Comparison of ENCODE assay signal across 8 cellular contexts in genomic region chr17:40176409-40177110, GRCh38. TPM values are rescaled to one million over a fixed set of nuclear protein-coding genes. Genes with fewer than 3 reads are reported as not detected.
DNase-seq lines count a peak whose midpoint lies in the region; ATAC-seq, FAIRE-seq and TF ChIP-seq lines count a peak whose summit lies in the region.

No MANE protein-coding gene starts in this region.

- BruUV-seq in K562 (replicated peaks; lab: Mats Ljungman, UMichigan) = no TSS peak

- TF ChIP-seq CTCF in LNCaP clone FGC (IDR thresholded peaks at IDR 0.05; ENCODE audit: control insufficient read depth, extremely low read depth, insufficient read depth) = no peak
- TF ChIP-seq CTCF in K562 (IDR thresholded peaks at IDR 0.05 in 2 of 3, conservative IDR thresholded peaks at IDR 0.05 in 1 of 3; ENCODE audit: insufficient read depth in 2 of 3, low read depth in 1 of 3, low read length in 3 of 3) = no peak

- no peaks in the 10 kb centered on the region for H3K79me2 ChIP-seq in K562 (ENCODE audit: control insufficient read depth, insufficient read depth, low read length)

- TF ChIP-seq RAD21 in K562 (CRISPR knock-in tag; conservative IDR thresholded peaks at IDR 0.05 in 1 of 2, IDR thresholded peaks at IDR 0.05 in 1 of 2) = no peak

- peak overlapping the region; percentile 42 to 75; a peak in 3 of 4 replicates for H3K9ac ChIP-seq in K562 (ENCODE audit: insufficient read depth in 1 of 2, low read depth in 2 of 2, low read length in 2 of 2)

- peaks cover 9 to 16% (median 12%) of the 10 kb centered on the region in 4 donors for H3K4me1 Mint-ChIP-seq in naive thymus-derived CD8-positive, alpha-beta T cell

- TF ChIP-seq EP300 in K562 (IDR thresholded peaks at IDR 0.05; ENCODE audit: low read length) = no peak

- H4K20me1 ChIP-seq in K562 (replicated peaks; ENCODE audit: control insufficient read depth, insufficient read depth, low read length) = no peaks in the 10 kb centered on the region

- no peaks in the 10 kb centered on the region for H3K9me3 Mint-ChIP-seq in naive thymus-derived CD8-positive, alpha-beta T cell

- no peak for ATAC-seq in K562
- ATAC-seq in naive thymus-derived CD8-positive, alpha-beta T cell = no peak
- ATAC-seq in HG03097 (IDR thresholded peaks at IDR 0.05; ENCODE audit: low FRiP score, unreplicated experiment) = no peak

- no peaks in the 10 kb centered on the region for H3K27me3 ChIP-seq in K562 (ENCODE audit: control insufficient read depth in 2 of 2, insufficient read depth in 2 of 2, low read length in 2 of 2)

- peak overlapping the region; percentile 43 to 77 (median 65) for H3K4me3 Mint-ChIP-seq in naive thymus-derived CD8-positive, alpha-beta T cell

- peak overlapping the region; percentile 89 for H2AFZ ChIP-seq in K562 (ENCODE audit: low read depth, low read length)

- in situ Hi-C loops in K562 (cut with MboI) = no loop called here

- peak; percentile 37 for FAIRE-seq in K562 (lab: Jason Lieb, UNC)

- peak overlapping the region; percentile 43; the same call in 1 of the 3 replicates for H3K27ac ChIP-seq in K562 (ENCODE audit: extremely low read depth, low read depth, low read length)

- intact Hi-C loops in K562 (cut with micrococcal nuclease) = no loop called here

- H3K9me1 ChIP-seq in K562 (ENCODE audit: control insufficient read depth, insufficient read depth, low read length) = peaks cover 5% of the 10 kb centered on the region

- H3K9me3 ChIP-seq in K562 (replicated peaks; ENCODE audit: control insufficient read depth, insufficient read depth, low read depth, low read length) = no peaks in the 10 kb centered on the region

- peak overlapping the region; percentile 38 for H3K4me3 ChIP-seq in LNCaP clone FGC (ENCODE audit: low read depth, low read length)
- H3K4me3 ChIP-seq in K562 = no peak overlapping the region

- POLR2A ChIA-PET in K562 (lab: Yijun Ruan, JAX) = interaction anchor here (0.6 to 1.3 kb wide), 2 partner anchors 13 to 17 kb away, joined by 3 to 4 read pairs; no protein-coding TSS in a partner anchor
- POLR2A ChIA-PET in naive thymus-derived CD8-positive, alpha-beta T cell (lab: Charles Lee) = interaction anchor here (0.8 to 1.7 kb wide), 4 partner anchors 15 to 161 kb away, joined by 3 to 4 read pairs (median 4); partner anchors contain the start of genes CASC3 and CSF3

- peaks cover 0 to 33% (median under 1%) of the 10 kb centered on the region in 3 donors for H3K36me3 Mint-ChIP-seq in naive thymus-derived CD8-positive, alpha-beta T cell

- H3K4me2 ChIP-seq in K562 (ENCODE audit: insufficient read depth, low read length) = peak overlapping the region; percentile 49

- peak overlapping the region in 7 of 10 donors; percentile 20 to 83 (median 65) for H3K27ac Mint-ChIP-seq in naive thymus-derived CD8-positive, alpha-beta T cell

- DNase-seq in COLO668 (lab: John Stamatoyannopoulos, UW; ENCODE audit: unreplicated experiment) (peak; percentile 24), LNCaP clone FGC (ENCODE audit: low read depth) (peak; percentile 41), K562 (ENCODE audit: extremely low read depth in 1 of 4, low spot score in 3 of 4) (peak in 2 of 4 experiments; percentile 33 to 38), UCSD-AML1 (lab: John Stamatoyannopoulos, UW; ENCODE audit: unreplicated experiment) (no peak), NCI-H1048 (lab: John Stamatoyannopoulos, UW) (no peak)
- DNase-seq in naive thymus-derived CD8-positive, alpha-beta T cell = no peak
- no peak for DNase-seq in activated effector memory CD4-positive, alpha-beta T cell treated with Interleukin-2 at 50 U/mL for 16 hours

- WGBS in K562 (ENCODE audit: insufficient coverage, low coverage, missing lambda C conversion rate) = 58% methylated on average over 6 of the region's 6 CpGs

- TF ChIP-seq POLR2A in K562 (conservative IDR thresholded peaks at IDR 0.05) = no peak

- H3K36me3 ChIP-seq in K562 (ENCODE audit: control insufficient read depth, insufficient read depth, low read length) = peaks cover 28% of the 10 kb centered on the region; the same call in 2 of the 3 replicates

- CTCF ChIA-PET in K562 (lab: Yijun Ruan, JAX; ENCODE audit: low intra/inter-chr PET ratio) = no interaction called here

- peaks cover 10 to 28% of the 10 kb centered on the region in 2 experiments; a peak in 4 of 5 replicates for H3K4me1 ChIP-seq in K562 (replicated peaks in 1 of 2; ENCODE audit: control insufficient read depth in 2 of 2, insufficient read depth in 2 of 2, low read length in 2 of 2)

- no peaks in the 10 kb centered on the region for H3K27me3 Mint-ChIP-seq in naive thymus-derived CD8-positive, alpha-beta T cell

RNA-seq across cellular contexts. Expression of gene RAPGEFL1, which starts 0.7 kb away (rescaled TPM):
- total RNA-seq in K562 (2011; cell fraction: chromatin; rRNA removed; ENCODE audit: low replicate concordance) = 22.1 and 46.9 TPM in 2 replicates
- total RNA-seq in K562 (2011; cell fraction: nucleolus; rRNA removed) = 18.2 and 24.0 TPM in 2 replicates
- 17.4 and 20.8 TPM in 2 replicates for total RNA-seq in K562 (2011; cell fraction: nucleoplasm; rRNA removed)
- total RNA-seq in K562 (2014; rRNA removed) = 1.8 and 2.1 TPM in 2 replicates
- total RNA-seq in K562 (2014; rRNA removed; fragmentation: Illumina TruSeq; extraction: Trizol) = 1.5 and 1.6 TPM in 2 replicates
- 1.5 and 1.8 TPM in 2 replicates for total RNA-seq in K562 (2015; rRNA removed; fragmentation: Illumina TruSeq; extraction: Trizol)
- total RNA-seq in K562 (2021) = 3.6 and 4.1 TPM in 2 replicates
- 2.4 and 2.9 TPM in 2 replicates for polyA plus RNA-seq in K562 (2011; rRNA removed)
- 1.4 and 4.0 TPM in 2 replicates for polyA plus RNA-seq in K562 (2011; cell fraction: cytosol; rRNA removed)
- 9.7 and 22.8 TPM in 2 replicates for polyA plus RNA-seq in K562 (2011; cell fraction: nucleus; rRNA removed)
- 2.0 and 2.5 TPM in 2 replicates for polyA plus RNA-seq in K562 (2012)
- 1.9 and 2.8 TPM in 2 replicates for polyA plus RNA-seq in K562 (2014; fragmentation: Illumina TruSeq; extraction: Trizol)
- under 1 TPM; 0.18 to 0.50 TPM for polyA plus RNA-seq in K562 (2014; fragmentation: Nextera tagmentation; extraction: Ambion mirVana)
- polyA plus RNA-seq in K562 (2014; rRNA removed) = 2.2 and 2.6 TPM in 2 replicates
- 1.9 and 2.9 TPM in 2 replicates for polyA minus RNA-seq in K562 (2011; rRNA and poly(A)+ RNA removed)
- 2.1 and 4.2 TPM in 2 replicates for polyA minus RNA-seq in K562 (2011; cell fraction: cytosol; rRNA and poly(A)+ RNA removed)
- 4.2 and 7.1 TPM in 2 replicates for polyA minus RNA-seq in K562 (2011; cell fraction: nucleus; rRNA and poly(A)+ RNA removed)
- 1 to 10 TPM; 5.9 to 6.4 TPM for total RNA-seq in naive thymus-derived CD8-positive, alpha-beta T cell
- polyA plus RNA-seq in naive thymus-derived CD8-positive, alpha-beta T cell = under 1 TPM in 2 of 3 donors, not detected in 1; 0.12 to 0.65 TPM

RNA-seq across cellular contexts. Expression of gene CASC3, which starts 36.2 kb away (rescaled TPM):
- 240 and 242 TPM in 2 replicates for total RNA-seq in K562 (2011; cell fraction: chromatin; rRNA removed; ENCODE audit: low replicate concordance)
- total RNA-seq in K562 (2011; cell fraction: nucleolus; rRNA removed) = 98.2 and 103 TPM in 2 replicates
- total RNA-seq in K562 (2011; cell fraction: nucleoplasm; rRNA removed) = 184 and 228 TPM in 2 replicates
- total RNA-seq in K562 (2014; rRNA removed) (21.5 and 30.8 TPM in 2 replicates), K562 (2014; rRNA removed; fragmentation: Illumina TruSeq; extraction: Trizol) (38.2 and 38.7 TPM in 2 replicates), K562 (2015; rRNA removed; fragmentation: Illumina TruSeq; extraction: Trizol) (34.4 and 36.5 TPM in 2 replicates), K562 (2021) (57.5 and 61.1 TPM in 2 replicates)
- polyA plus RNA-seq in K562 (2011; rRNA removed) (43.3 and 51.8 TPM in 2 replicates), K562 (2014; fragmentation: Illumina TruSeq; extraction: Trizol) (56.5 and 65.1 TPM in 2 replicates), K562 (2014; fragmentation: Nextera tagmentation; extraction: Ambion mirVana) (10 to 100 TPM; 12.5 to 16.9 TPM), K562 (2014; rRNA removed) (35.2 and 38.9 TPM in 2 replicates)
- 29.1 and 32.3 TPM in 2 replicates for polyA plus RNA-seq in K562 (2011; cell fraction: cytosol; rRNA removed)
- 191 and 220 TPM in 2 replicates for polyA plus RNA-seq in K562 (2011; cell fraction: nucleus; rRNA removed)
- polyA plus RNA-seq in K562 (2012) = 48.8 and 57.5 TPM in 2 replicates
- polyA minus RNA-seq in K562 (2011; rRNA and poly(A)+ RNA removed) = 30.6 and 33.1 TPM in 2 replicates
- polyA minus RNA-seq in K562 (2011; cell fraction: cytosol; rRNA and poly(A)+ RNA removed) = 13.3 and 20.1 TPM in 2 replicates
- polyA minus RNA-seq in K562 (2011; cell fraction: nucleus; rRNA and poly(A)+ RNA removed) = 26.1 and 31.4 TPM in 2 replicates
- 100 to 1,000 TPM; 153 to 162 TPM for total RNA-seq in naive thymus-derived CD8-positive, alpha-beta T cell
- 10 to 100 TPM; 33.5 to 46.9 (median 40.6) TPM for polyA plus RNA-seq in naive thymus-derived CD8-positive, alpha-beta T cell

RNA-seq across cellular contexts. Expression of gene WIPF2, which starts 42.5 kb away (rescaled TPM):
- total RNA-seq in K562 (2011; cell fraction: chromatin; rRNA removed; ENCODE audit: low replicate concordance) = 16.7 and 19.5 TPM in 2 replicates
- 7.8 and 9.5 TPM in 2 replicates for total RNA-seq in K562 (2011; cell fraction: nucleolus; rRNA removed)
- total RNA-seq in K562 (2011; cell fraction: nucleoplasm; rRNA removed) = 11.8 and 19.5 TPM in 2 replicates
- total RNA-seq in K562 (2014; rRNA removed) (4.0 and 5.3 TPM in 2 replicates), K562 (2014; rRNA removed; fragmentation: Illumina TruSeq; extraction: Trizol) (4.5 and 5.1 TPM in 2 replicates), K562 (2015; rRNA removed; fragmentation: Illumina TruSeq; extraction: Trizol) (4.9 and 5.3 TPM in 2 replicates), K562 (2021) (13.9 and 15.0 TPM in 2 replicates)
- polyA plus RNA-seq in K562 (2011; rRNA removed) (3.6 and 5.3 TPM in 2 replicates), K562 (2014; fragmentation: Illumina TruSeq; extraction: Trizol) (10.7 and 11.0 TPM in 2 replicates), K562 (2014; fragmentation: Nextera tagmentation; extraction: Ambion mirVana) (1 to 10 TPM; 3.9 to 4.5 TPM), K562 (2014; rRNA removed) (6.5 and 7.9 TPM in 2 replicates)
- polyA plus RNA-seq in K562 (2011; cell fraction: cytosol; rRNA removed) = 2.3 and 4.4 TPM in 2 replicates
- 2.7 and 5.2 TPM in 2 replicates for polyA plus RNA-seq in K562 (2011; cell fraction: nucleus; rRNA removed)
- 11.7 and 13.9 TPM in 2 replicates for polyA plus RNA-seq in K562 (2012)
- polyA minus RNA-seq in K562 (2011; rRNA and poly(A)+ RNA removed) = 3.7 and 3.8 TPM in 2 replicates
- polyA minus RNA-seq in K562 (2011; cell fraction: cytosol; rRNA and poly(A)+ RNA removed) = 3.1 and 3.5 TPM in 2 replicates
- polyA minus RNA-seq in K562 (2011; cell fraction: nucleus; rRNA and poly(A)+ RNA removed) = 2.3 and 2.8 TPM in 2 replicates
- 10 to 100 TPM; 29.0 to 32.7 TPM for total RNA-seq in naive thymus-derived CD8-positive, alpha-beta T cell
- polyA plus RNA-seq in naive thymus-derived CD8-positive, alpha-beta T cell = 1 to 10 TPM; 6.4 to 7.5 (median 7.5) TPM

RNA-seq across cellular contexts. Expression of gene MSL1, which starts 54.8 kb away (rescaled TPM):
- 152 and 243 TPM in 2 replicates for total RNA-seq in K562 (2011; cell fraction: chromatin; rRNA removed; ENCODE audit: low replicate concordance)
- 80.5 and 93.3 TPM in 2 replicates for total RNA-seq in K562 (2011; cell fraction: nucleolus; rRNA removed)
- 126 and 148 TPM in 2 replicates for total RNA-seq in K562 (2011; cell fraction: nucleoplasm; rRNA removed)
- total RNA-seq in K562 (2014; rRNA removed) (51.7 and 52.4 TPM in 2 replicates), K562 (2014; rRNA removed; fragmentation: Illumina TruSeq; extraction: Trizol) (61.9 and 64.9 TPM in 2 replicates), K562 (2015; rRNA removed; fragmentation: Illumina TruSeq; extraction: Trizol) (77.8 and 91.8 TPM in 2 replicates), K562 (2021) (48.6 and 61.8 TPM in 2 replicates)
- polyA plus RNA-seq in K562 (2011; rRNA removed) (48.0 and 66.7 TPM in 2 replicates), K562 (2014; fragmentation: Illumina TruSeq; extraction: Trizol) (99.3 and 120 TPM in 2 replicates), K562 (2014; fragmentation: Nextera tagmentation; extraction: Ambion mirVana) (10 to 100 TPM; 13.8 to 13.9 TPM), K562 (2014; rRNA removed) (62.8 and 74.1 TPM in 2 replicates)
- 15.6 and 17.6 TPM in 2 replicates for polyA plus RNA-seq in K562 (2011; cell fraction: cytosol; rRNA removed)
- polyA plus RNA-seq in K562 (2011; cell fraction: nucleus; rRNA removed) = 122 and 128 TPM in 2 replicates
- polyA plus RNA-seq in K562 (2012) = 40.1 and 52.3 TPM in 2 replicates
- 56.6 and 69.1 TPM in 2 replicates for polyA minus RNA-seq in K562 (2011; rRNA and poly(A)+ RNA removed)
- 16.1 and 30.2 TPM in 2 replicates for polyA minus RNA-seq in K562 (2011; cell fraction: cytosol; rRNA and poly(A)+ RNA removed)
- polyA minus RNA-seq in K562 (2011; cell fraction: nucleus; rRNA and poly(A)+ RNA removed) = 40.7 and 50.6 TPM in 2 replicates
- 100 to 1,000 TPM; 132 to 135 TPM for total RNA-seq in naive thymus-derived CD8-positive, alpha-beta T cell
- polyA plus RNA-seq in naive thymus-derived CD8-positive, alpha-beta T cell = 10 to 100 TPM in 1 of 3 donors, 1 to 10 TPM in 2; 6.8 to 12.8 (median 9.2) TPM

Comparison
In these comparisons a context has a peak if more than half of its experiments do, and no peak if none do; other contexts are left out.
1. DNase-seq: peak in COLO668 (single experiment) and LNCaP clone FGC (single experiment); none in naive thymus-derived CD8-positive, alpha-beta T cell (0 of 10), UCSD-AML1 (single experiment), NCI-H1048 (single experiment) and activated effector memory CD4-positive, alpha-beta T cell treated with Interleukin-2 at 50 U/mL for 16 hours (single experiment).